ENCODE assay signal across 8 cellular contexts in the genomic region with DNA sequence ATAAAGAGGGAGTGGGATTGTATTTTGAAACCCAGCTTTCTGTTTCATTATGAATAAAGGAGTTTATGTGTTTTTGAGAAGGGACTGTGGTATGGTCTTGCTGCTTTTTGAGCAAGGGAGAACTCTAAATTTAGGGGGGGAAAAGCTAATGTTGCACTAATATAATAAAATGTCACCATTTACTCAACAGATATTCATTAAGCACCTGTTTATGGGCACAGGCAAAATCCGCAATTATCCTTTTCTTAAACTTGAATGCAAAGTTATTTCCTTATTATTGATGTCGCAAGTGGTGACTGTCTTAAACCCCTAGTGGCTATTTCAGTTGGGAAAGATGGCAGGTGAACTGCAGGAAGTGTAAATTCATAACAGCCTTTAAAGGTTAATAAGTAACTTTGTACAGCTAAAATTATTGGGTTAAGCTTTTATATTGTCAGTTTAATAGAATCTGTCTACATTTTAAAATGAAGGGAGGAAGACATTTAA.
DNase-seq lines count a peak whose midpoint lies in the region; ATAC-seq lines count a peak whose summit lies in the region.

No MANE protein-coding gene starts in this region.

- no peaks in the 10 kb centered on the region for H3K27me3 ChIP-seq in muscle layer of colon (ENCODE audit: control insufficient read depth in 1 of 2, insufficient read depth in 2 of 2, low read length in 2 of 2)

- H3K36me3 Mint-ChIP-seq in stimulated activated naive CD8-positive, alpha-beta T cell treated with anti-CD3 and anti-CD28 coated beads, Interleukin-15, Interleukin-2, amounts not matched to agents 100 ng/mL and 50 ng/mL, for 24 hours (ENCODE audit: low read depth), result peaks cover 26% of the 10 kb centered on the region

- H3K4me1 Mint-ChIP-seq in stimulated activated naive CD8-positive, alpha-beta T cell treated with anti-CD3 and anti-CD28 coated beads, Interleukin-15, Interleukin-2, amounts not matched to agents 100 ng/mL and 50 ng/mL, for 24 hours (ENCODE audit: low read depth), result peaks cover 72% of the 10 kb centered on the region

- H3K4me1 ChIP-seq in muscle layer of colon (ENCODE audit: insufficient read depth, low read length), result peaks cover 14% of the 10 kb centered on the region

- H3K9me3 Mint-ChIP-seq in stimulated activated naive CD8-positive, alpha-beta T cell treated with anti-CD3 and anti-CD28 coated beads, Interleukin-15, Interleukin-2, amounts not matched to agents 100 ng/mL and 50 ng/mL, for 24 hours, result no peaks in the 10 kb centered on the region

- H3K27ac ChIP-seq in muscle layer of colon (ENCODE audit: low read depth, low read length), result no peak overlapping the region

- no peaks in the 10 kb centered on the region for H3K27me3 Mint-ChIP-seq in stimulated activated naive CD8-positive, alpha-beta T cell treated with anti-CD3 and anti-CD28 coated beads, Interleukin-15, Interleukin-2, amounts not matched to agents 100 ng/mL and 50 ng/mL, for 24 hours

- no peak for ATAC-seq in stimulated activated naive CD8-positive, alpha-beta T cell treated with anti-CD3 and anti-CD28 coated beads, Interleukin-15, Interleukin-2, amounts not matched to agents 100 U/mL and 50 U/mL, for 24 hours
- ATAC-seq in HG02840 (IDR thresholded peaks at IDR 0.05; ENCODE audit: low FRiP score, unreplicated experiment) (peak; percentile 24), GM19324 (IDR thresholded peaks at IDR 0.05; ENCODE audit: low FRiP score, unreplicated experiment) (no peak)

- H3K36me3 ChIP-seq in muscle layer of colon (ENCODE audit: insufficient read depth, low read length), result no peaks in the 10 kb centered on the region

- H3K9me3 ChIP-seq in muscle layer of colon (ENCODE audit: low read length), result no peaks in the 10 kb centered on the region

- peak overlapping the region; percentile 89 for H3K4me3 Mint-ChIP-seq in stimulated activated naive CD8-positive, alpha-beta T cell treated with anti-CD3 and anti-CD28 coated beads, Interleukin-15, Interleukin-2, amounts not matched to agents 100 ng/mL and 50 ng/mL, for 24 hours

- H3K9ac ChIP-seq in muscle layer of colon (ENCODE audit: low read length), result peak overlapping the region; percentile 36

- DNase-seq in stimulated activated naive CD8-positive, alpha-beta T cell treated with anti-CD3 and anti-CD28 coated beads, Interleukin-15, Interleukin-2, amounts not matched to agents 100 U/mL and 50 U/mL, for 24 hours, result no peak
- DNase-seq in NOMO-1 treated with dmso at 0.1 percent for 144 hours (lab: John Stamatoyannopoulos, UW; ENCODE audit: unreplicated experiment) (peak; percentile 57), AG08396 (ENCODE audit: low spot score) (no peak)
- DNase-seq in central memory CD4-positive, alpha-beta T cell, result peak; percentile 58

- no peak overlapping the region for H3K4me3 ChIP-seq in muscle layer of colon (ENCODE audit: low read depth in 1 of 2, low read length in 2 of 2)

- H3K27ac Mint-ChIP-seq in stimulated activated naive CD8-positive, alpha-beta T cell treated with anti-CD3 and anti-CD28 coated beads, Interleukin-15, Interleukin-2, amounts not matched to agents 100 ng/mL and 50 ng/mL, for 24 hours, result peak overlapping the region; percentile 87

Comparison
In these comparisons a context has a peak if more than half of its experiments do, and no peak if none do; other contexts are left out.
1. DNase-seq: peak in NOMO-1 treated with dmso at 0.1 percent for 144 hours (single experiment) and central memory CD4-positive, alpha-beta T cell (single experiment); none in stimulated activated naive CD8-positive, alpha-beta T cell treated with anti-CD3 and anti-CD28 coated beads, Interleukin-15, Interleukin-2, amounts not matched to agents 100 U/mL and 50 U/mL, for 24 hours (single experiment) and AG08396 (single experiment).